ENCODE assay signal across 17 cellular contexts in the genomic region with DNA sequence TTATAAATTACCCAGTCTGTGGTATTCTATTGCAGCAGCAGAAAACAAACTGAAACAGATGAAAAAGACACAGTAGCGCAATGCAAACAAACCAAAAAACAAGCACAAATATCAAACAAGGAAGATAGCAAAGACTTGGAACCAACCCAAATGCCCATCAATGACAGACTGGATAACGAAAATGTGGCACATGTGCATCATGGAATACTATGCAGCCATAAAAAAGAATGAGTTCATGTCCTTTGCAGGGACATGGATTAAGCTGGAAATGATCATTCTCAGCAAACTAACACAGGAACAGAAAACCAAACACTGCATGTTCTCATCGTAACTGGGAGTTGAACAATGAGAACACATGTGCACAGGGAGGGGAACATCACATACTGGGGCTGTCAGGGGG. TPM values are rescaled to one million over a fixed set of nuclear protein-coding genes. Genes with fewer than 3 reads are reported as not detected.
"Had no signal": no experiment of that assay in that cellular context is flagged by ENCODE, and none has a peak within 500 bp of the region (broad histone marks: within the 10 kb centered on the region; RNA-seq: fewer than 3 reads in every experiment).

No MANE protein-coding gene starts in this region.

RNA-seq across cellular contexts. Expression of a gene that starts 30.2 kb away (rescaled TPM):
- total RNA-seq: kidney; kidney epithelial cell; left cardiac atrium; left lobe of liver; left ventricle myocardium inferior; left ventricle myocardium superior; lung microvascular endothelial cell; mammary epithelial cell; mesenteric fat pad; mesothelial cell of epicardium; mononuclear cell; mucosa of gallbladder; myocyte; naive thymus-derived CD4-positive, alpha-beta T cell had no signal
- polyA plus RNA-seq: immature natural killer cell; keratinocyte; liver; mammary epithelial cell; naive thymus-derived CD4-positive, alpha-beta T cell had no signal
